ENCODE assay signal across 19 cellular contexts in genomic region chr7:152142976-152143665, GRCh38.
DNase-seq lines count a peak whose midpoint lies in the region; ATAC-seq and TF ChIP-seq lines count a peak whose summit lies in the region.
"Had no signal": no experiment of that assay in that cellular context is flagged by ENCODE, and none has a peak within 500 bp of the region (broad histone marks: within the 10 kb centered on the region; RNA-seq: fewer than 3 reads in every experiment).

No MANE protein-coding gene starts in this region.

- no peaks in the 10 kb centered on the region for H3K27me3 Mint-ChIP-seq in activated T-helper 17 cell treated with anti-CD3 and anti-CD28 coated beads, Interleukin-2, amount 50 U/mL, for 72 hours
- no peaks in the 10 kb centered on the region for H3K27me3 Mint-ChIP-seq in natural killer cell treated with Interleukin-12 subunit alpha and Interleukin-12 subunit beta and Interleukin-15 and Interleukin-18, amount 100 ng/mL, for 72 hours

- H3K9ac ChIP-seq in DND-41 (ENCODE audit: low read depth, low read length) = no peak overlapping the region
- H3K9ac ChIP-seq: GM23248 had no signal

- DNase-seq in NCI-H2171 treated with DMSO at 0.1 percent for 48 hours (lab: John Stamatoyannopoulos, UW) (peak; percentile 36), NCI-H2171 (lab: John Stamatoyannopoulos, UW) (no peak), DND-41 (no peak), amniotic stem cell (lab: John Stamatoyannopoulos, UW) (no peak), RKO (ENCODE audit: low spot score) (no peak), activated gamma-delta T cell (lab: John Stamatoyannopoulos, UW) (no peak)
- DNase-seq in natural killer cell treated with Interleukin-12 subunit alpha and Interleukin-12 subunit beta and Interleukin-15 and Interleukin-18, amount 100 ng/mL, for 72 hours (ENCODE audit: low spot score) = no peak
- DNase-seq: body of pancreas; dermis blood vessel endothelial cell; GM23248; NCI-H1694; NCI-H524; occipital lobe; stimulated activated CD4-positive, alpha-beta T cell treated with anti-CD3 and anti-CD28 coated beads, Interleukin-2, amount 100 ng/mL, for 24 hours; thyroid gland had no signal

- H3K9me3 ChIP-seq in DND-41 (ENCODE audit: insufficient read depth, low read length, severe bottlenecking) = no peaks in the 10 kb centered on the region
- H3K9me3 ChIP-seq: body of pancreas, thyroid gland had no signal

- peak overlapping the region; percentile 87 for H3K27ac Mint-ChIP-seq in activated T-helper 17 cell treated with anti-CD3 and anti-CD28 coated beads, Interleukin-2, amount 50 U/mL, for 72 hours
- H3K27ac Mint-ChIP-seq in natural killer cell treated with Interleukin-12 subunit alpha and Interleukin-12 subunit beta and Interleukin-15 and Interleukin-18, amount 100 ng/mL, for 72 hours = peak overlapping the region; percentile 19 to 29

- no peaks in the 10 kb centered on the region for H3K9me3 Mint-ChIP-seq in activated T-helper 17 cell treated with anti-CD3 and anti-CD28 coated beads, Interleukin-2, amount 50 U/mL, for 72 hours
- H3K9me3 Mint-ChIP-seq in natural killer cell treated with Interleukin-12 subunit alpha and Interleukin-12 subunit beta and Interleukin-15 and Interleukin-18, amount 100 ng/mL, for 72 hours = no peaks in the 10 kb centered on the region

- H3K4me3 ChIP-seq in DND-41 (ENCODE audit: low read depth in 1 of 2, low read length in 2 of 2) = no peak overlapping the region
- H3K4me3 ChIP-seq: body of pancreas, GM23248, thyroid gland had no signal

- H2AFZ ChIP-seq in DND-41 (ENCODE audit: low read depth, low read length) = no peak overlapping the region
- H2AFZ ChIP-seq: GM23248 had no signal

- TF ChIP-seq CTCF in DND-41 (IDR thresholded peaks at IDR 0.05; ENCODE audit: borderline replicate concordance, extremely low read depth, low read length, poor library complexity, severe bottlenecking) = no peak

- H3K4me2 ChIP-seq in DND-41 (ENCODE audit: insufficient read depth, low read length) = no peak overlapping the region

- peaks cover 25% of the 10 kb centered on the region for H3K4me1 Mint-ChIP-seq in activated T-helper 17 cell treated with anti-CD3 and anti-CD28 coated beads, Interleukin-2, amount 50 U/mL, for 72 hours
- peaks cover 14 to 32% of the 10 kb centered on the region in 2 donors for H3K4me1 Mint-ChIP-seq in natural killer cell treated with Interleukin-12 subunit alpha and Interleukin-12 subunit beta and Interleukin-15 and Interleukin-18, amount 100 ng/mL, for 72 hours (ENCODE audit: low read depth in 2 of 2)

- no peaks in the 10 kb centered on the region for H3K4me1 ChIP-seq in DND-41 (ENCODE audit: insufficient read depth, low read length)
- H3K4me1 ChIP-seq: body of pancreas had no signal

- H3K36me3 ChIP-seq in DND-41 (ENCODE audit: insufficient read depth, low read length) = peaks cover 94% of the 10 kb centered on the region

- no peaks in the 10 kb centered on the region for H3K27me3 ChIP-seq in DND-41 (ENCODE audit: insufficient read depth, low read length, poor library complexity)
- H3K27me3 ChIP-seq: body of pancreas, thyroid gland had no signal

- H3K36me3 Mint-ChIP-seq in activated T-helper 17 cell treated with anti-CD3 and anti-CD28 coated beads, Interleukin-2, amount 50 U/mL, for 72 hours (ENCODE audit: low read depth) = peaks cover 96% of the 10 kb centered on the region
- H3K36me3 Mint-ChIP-seq in natural killer cell treated with Interleukin-12 subunit alpha and Interleukin-12 subunit beta and Interleukin-15 and Interleukin-18, amount 100 ng/mL, for 72 hours = peaks cover 30% of the 10 kb centered on the region

- H4K20me1 ChIP-seq in DND-41 (ENCODE audit: insufficient read depth, low read length) = peaks cover 9% of the 10 kb centered on the region

- ATAC-seq in DND-41 (ENCODE audit: insufficient read depth, low read depth) = peak; percentile 33; the same call in 2 of the 3 replicates
- no peak for ATAC-seq in activated T-helper 17 cell treated with anti-CD3 and anti-CD28 coated beads, Interleukin-2, amount 50 U/mL, for 72 hours (replicated peaks)
- no peak for ATAC-seq in natural killer cell treated with Interleukin-12 subunit alpha and Interleukin-12 subunit beta and Interleukin-15 and Interleukin-18, amount 100 ng/mL, for 72 hours
- ATAC-seq: body of pancreas, esophagus mucosa, sciatic nerve had no signal

- peak overlapping the region; percentile 41 for H3K4me3 Mint-ChIP-seq in activated T-helper 17 cell treated with anti-CD3 and anti-CD28 coated beads, Interleukin-2, amount 50 U/mL, for 72 hours
- no peak overlapping the region for H3K4me3 Mint-ChIP-seq in natural killer cell treated with Interleukin-12 subunit alpha and Interleukin-12 subunit beta and Interleukin-15 and Interleukin-18, amount 100 ng/mL, for 72 hours

- H3K27ac ChIP-seq in DND-41 (ENCODE audit: low read length) = no peak overlapping the region
- H3K27ac ChIP-seq: 22Rv1, body of pancreas, GM23248, thyroid gland had no signal

- no peaks in the 10 kb centered on the region for H3K79me2 ChIP-seq in DND-41 (ENCODE audit: insufficient read depth, low read length)
